Comparison of ENCODE assay signal across 3 cellular contexts in genomic region chr3:64365877-64366276, GRCh38.
TF ChIP-seq lines count a peak whose summit lies in the region.

No MANE protein-coding gene starts in this region.

TF ChIP-seq in IMR-90, 13 proteins besides CTCF, POLR2A, EP300 and RAD21:
- no peak for TF ChIP-seq FOS (IDR thresholded peaks at IDR 0.05; ENCODE audit: low read depth, low read length)
- TF ChIP-seq CEBPB (IDR thresholded peaks at IDR 0.05; ENCODE audit: low read depth, low read length), result no peak
- no peak for TF ChIP-seq USF2 (IDR thresholded peaks at IDR 0.05; ENCODE audit: low read depth, low read length)
- TF ChIP-seq SMC3 (IDR thresholded peaks at IDR 0.05; ENCODE audit: low read depth, low read length), result no peak
- TF ChIP-seq ELK1 (IDR thresholded peaks at IDR 0.05; ENCODE audit: borderline replicate concordance, low read depth, low read length), result no peak
- TF ChIP-seq BHLHE40 (IDR thresholded peaks at IDR 0.05; ENCODE audit: low read depth, low read length), result no peak
- no peak for TF ChIP-seq NFE2L2 (IDR thresholded peaks at IDR 0.05; ENCODE audit: low read depth, low read length)
- no peak for TF ChIP-seq RCOR1 (IDR thresholded peaks at IDR 0.05; ENCODE audit: insufficient replicate concordance, low read length)
- TF ChIP-seq MAZ (IDR thresholded peaks at IDR 0.05; ENCODE audit: borderline replicate concordance, low read depth, low read length), result no peak
- no peak for TF ChIP-seq CHD1 (IDR thresholded peaks at IDR 0.05; ENCODE audit: low read depth, low read length)
- TF ChIP-seq MAFK (IDR thresholded peaks at IDR 0.05; ENCODE audit: low read depth, low read length), result no peak
- no peak for TF ChIP-seq MXI1 (IDR thresholded peaks at IDR 0.05; ENCODE audit: borderline replicate concordance, low read depth, low read length)
- no peak for TF ChIP-seq RFX5 (IDR thresholded peaks at IDR 0.05; ENCODE audit: low read depth, low read length)

TF ChIP-seq in H1, 55 proteins besides CTCF, POLR2A, EP300 and RAD21:
- TF ChIP-seq CHD2 (IDR thresholded peaks at IDR 0.05; ENCODE audit: low read length) (no peak), ASH2L (IDR thresholded peaks at IDR 0.05; ENCODE audit: low read length) (no peak), HDAC2 (IDR thresholded peaks at IDR 0.05; ENCODE audit: borderline replicate concordance in 1 of 2, low read depth in 2 of 2, low read length in 2 of 2) (no peak), SIN3A (conservative IDR thresholded peaks at IDR 0.05 in 1 of 2, IDR thresholded peaks at IDR 0.05 in 1 of 2; ENCODE audit: low read depth in 1 of 2, low read length in 2 of 2) (no peak), CBX8 (IDR thresholded peaks at IDR 0.05; ENCODE audit: borderline replicate concordance, low read depth, low read length) (no peak), KDM1A (IDR thresholded peaks at IDR 0.05; ENCODE audit: borderline replicate concordance, low read length) (no peak), MAFK (IDR thresholded peaks at IDR 0.05; ENCODE audit: low read depth, low read length) (no peak), SIX5 (IDR thresholded peaks at IDR 0.05; ENCODE audit: low read depth, low read length) (no peak), E2F6 (IDR thresholded peaks at IDR 0.05) (no peak), TBP (IDR thresholded peaks at IDR 0.05; ENCODE audit: low read depth, low read length) (no peak), CEBPB (IDR thresholded peaks at IDR 0.05; ENCODE audit: low read depth, low read length) (no peak), SP2 (IDR thresholded peaks at IDR 0.05; ENCODE audit: low read length) (no peak)
- TF ChIP-seq, protein P1, sequence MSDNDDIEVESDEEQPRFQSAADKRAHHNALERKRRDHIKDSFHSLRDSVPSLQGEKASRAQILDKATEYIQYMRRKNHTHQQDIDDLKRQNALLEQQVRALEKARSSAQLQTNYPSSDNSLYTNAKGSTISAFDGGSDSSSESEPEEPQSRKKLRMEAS (IDR thresholded peaks at IDR 0.05), result no peak
- TF ChIP-seq, protein P2, sequence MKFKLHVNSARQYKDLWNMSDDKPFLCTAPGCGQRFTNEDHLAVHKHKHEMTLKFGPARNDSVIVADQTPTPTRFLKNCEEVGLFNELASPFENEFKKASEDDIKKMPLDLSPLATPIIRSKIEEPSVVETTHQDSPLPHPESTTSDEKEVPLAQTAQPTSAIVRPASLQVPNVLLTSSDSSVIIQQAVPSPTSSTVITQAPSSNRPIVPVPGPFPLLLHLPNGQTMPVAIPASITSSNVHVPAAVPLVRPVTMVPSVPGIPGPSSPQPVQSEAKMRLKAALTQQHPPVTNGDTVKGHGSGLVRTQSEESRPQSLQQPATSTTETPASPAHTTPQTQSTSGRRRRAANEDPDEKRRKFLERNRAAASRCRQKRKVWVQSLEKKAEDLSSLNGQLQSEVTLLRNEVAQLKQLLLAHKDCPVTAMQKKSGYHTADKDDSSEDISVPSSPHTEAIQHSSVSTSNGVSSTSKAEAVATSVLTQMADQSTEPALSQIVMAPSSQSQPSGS (IDR thresholded peaks at IDR 0.05; ENCODE audit: low read length), result no peak
TF ChIP-seq in H1: peak in this region for 0.

TF ChIP-seq in SK-N-SH, 30 proteins besides CTCF, POLR2A, EP300 and RAD21:
- TF ChIP-seq GABPA (IDR thresholded peaks at IDR 0.05; ENCODE audit: low read depth) (no peak), USF2 (IDR thresholded peaks at IDR 0.05; ENCODE audit: borderline replicate concordance, low read depth, low read length) (no peak), MXI1 (IDR thresholded peaks at IDR 0.05; ENCODE audit: low read depth, low read length) (no peak), POLR2AphosphoS5 (IDR thresholded peaks at IDR 0.05; ENCODE audit: low read depth, low read length) (no peak), PBX3 (IDR thresholded peaks at IDR 0.05) (no peak), EZH2phosphoT487 (IDR thresholded peaks at IDR 0.05; ENCODE audit: borderline replicate concordance, low read depth) (no peak), FOXM1 (IDR thresholded peaks at IDR 0.05; ENCODE audit: low read depth) (no peak)
- TF ChIP-seq, protein P3, sequence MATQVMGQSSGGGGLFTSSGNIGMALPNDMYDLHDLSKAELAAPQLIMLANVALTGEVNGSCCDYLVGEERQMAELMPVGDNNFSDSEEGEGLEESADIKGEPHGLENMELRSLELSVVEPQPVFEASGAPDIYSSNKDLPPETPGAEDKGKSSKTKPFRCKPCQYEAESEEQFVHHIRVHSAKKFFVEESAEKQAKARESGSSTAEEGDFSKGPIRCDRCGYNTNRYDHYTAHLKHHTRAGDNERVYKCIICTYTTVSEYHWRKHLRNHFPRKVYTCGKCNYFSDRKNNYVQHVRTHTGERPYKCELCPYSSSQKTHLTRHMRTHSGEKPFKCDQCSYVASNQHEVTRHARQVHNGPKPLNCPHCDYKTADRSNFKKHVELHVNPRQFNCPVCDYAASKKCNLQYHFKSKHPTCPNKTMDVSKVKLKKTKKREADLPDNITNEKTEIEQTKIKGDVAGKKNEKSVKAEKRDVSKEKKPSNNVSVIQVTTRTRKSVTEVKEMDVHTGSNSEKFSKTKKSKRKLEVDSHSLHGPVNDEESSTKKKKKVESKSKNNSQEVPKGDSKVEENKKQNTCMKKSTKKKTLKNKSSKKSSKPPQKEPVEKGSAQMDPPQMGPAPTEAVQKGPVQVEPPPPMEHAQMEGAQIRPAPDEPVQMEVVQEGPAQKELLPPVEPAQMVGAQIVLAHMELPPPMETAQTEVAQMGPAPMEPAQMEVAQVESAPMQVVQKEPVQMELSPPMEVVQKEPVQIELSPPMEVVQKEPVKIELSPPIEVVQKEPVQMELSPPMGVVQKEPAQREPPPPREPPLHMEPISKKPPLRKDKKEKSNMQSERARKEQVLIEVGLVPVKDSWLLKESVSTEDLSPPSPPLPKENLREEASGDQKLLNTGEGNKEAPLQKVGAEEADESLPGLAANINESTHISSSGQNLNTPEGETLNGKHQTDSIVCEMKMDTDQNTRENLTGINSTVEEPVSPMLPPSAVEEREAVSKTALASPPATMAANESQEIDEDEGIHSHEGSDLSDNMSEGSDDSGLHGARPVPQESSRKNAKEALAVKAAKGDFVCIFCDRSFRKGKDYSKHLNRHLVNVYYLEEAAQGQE (IDR thresholded peaks at IDR 0.05; ENCODE audit: low read depth, low read length), result no peak
- TF ChIP-seq, protein P4, sequence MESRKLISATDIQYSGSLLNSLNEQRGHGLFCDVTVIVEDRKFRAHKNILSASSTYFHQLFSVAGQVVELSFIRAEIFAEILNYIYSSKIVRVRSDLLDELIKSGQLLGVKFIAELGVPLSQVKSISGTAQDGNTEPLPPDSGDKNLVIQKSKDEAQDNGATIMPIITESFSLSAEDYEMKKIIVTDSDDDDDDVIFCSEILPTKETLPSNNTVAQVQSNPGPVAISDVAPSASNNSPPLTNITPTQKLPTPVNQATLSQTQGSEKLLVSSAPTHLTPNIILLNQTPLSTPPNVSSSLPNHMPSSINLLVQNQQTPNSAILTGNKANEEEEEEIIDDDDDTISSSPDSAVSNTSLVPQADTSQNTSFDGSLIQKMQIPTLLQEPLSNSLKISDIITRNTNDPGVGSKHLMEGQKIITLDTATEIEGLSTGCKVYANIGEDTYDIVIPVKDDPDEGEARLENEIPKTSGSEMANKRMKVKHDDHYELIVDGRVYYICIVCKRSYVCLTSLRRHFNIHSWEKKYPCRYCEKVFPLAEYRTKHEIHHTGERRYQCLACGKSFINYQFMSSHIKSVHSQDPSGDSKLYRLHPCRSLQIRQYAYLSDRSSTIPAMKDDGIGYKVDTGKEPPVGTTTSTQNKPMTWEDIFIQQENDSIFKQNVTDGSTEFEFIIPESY (IDR thresholded peaks at IDR 0.05; ENCODE audit: borderline replicate concordance, low read depth), result no peak
- TF ChIP-seq, protein P1 (IDR thresholded peaks at IDR 0.05; ENCODE audit: low read depth), result no peak
